Comparison of ENCODE assay signal across 21 cellular contexts in the genomic region with DNA sequence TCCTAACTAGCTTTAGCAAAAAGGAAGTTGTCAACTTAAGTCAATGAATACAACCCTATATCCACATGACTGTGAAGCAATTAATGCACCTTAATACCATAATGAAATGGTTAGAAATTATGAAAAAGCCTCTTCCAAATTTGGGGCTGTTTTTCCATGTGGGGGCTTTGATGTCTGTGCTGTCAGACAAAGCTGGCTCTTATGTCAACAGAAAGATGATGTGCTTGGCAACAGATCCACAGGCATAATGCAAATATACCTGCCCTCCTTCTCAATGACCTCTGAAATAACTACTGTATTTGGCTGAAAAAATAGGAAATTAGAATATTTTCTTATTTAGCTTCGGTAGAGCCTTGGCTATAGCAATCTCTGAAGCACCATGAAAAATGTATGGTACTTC.
DNase-seq lines count a peak whose midpoint lies in the region; ATAC-seq and TF ChIP-seq lines count a peak whose summit lies in the region.
"Had no signal": no experiment of that assay in that cellular context is flagged by ENCODE, and none has a peak within 500 bp of the region (broad histone marks: within the 10 kb centered on the region; RNA-seq: fewer than 3 reads in every experiment).

No MANE protein-coding gene starts in this region.

- H3K27ac Mint-ChIP-seq in nephron, result peak overlapping the region; percentile 80 to 98 (median 93)
- H3K27ac Mint-ChIP-seq: B cell, CD14-positive monocyte had no signal

- H3K27me3 Mint-ChIP-seq in nephron (ENCODE audit: low read depth), result peaks cover 1% of the 10 kb centered on the region

- H3K4me3 Mint-ChIP-seq in nephron, result no peak overlapping the region
- H3K4me3 Mint-ChIP-seq: B cell, CD14-positive monocyte had no signal

- DNase-seq in NCI-H1417 (lab: John Stamatoyannopoulos, UW) (peak in 2 of 3 experiments; percentile 30 to 69), NCI-H1417 treated with DMSO at 0.1 percent for 48 hours (lab: John Stamatoyannopoulos, UW) (no peak), NCI-H146 treated with DMSO at 0.1 percent for 48 hours (lab: John Stamatoyannopoulos, UW; ENCODE audit: unreplicated experiment) (peak; percentile 11), NCI-H748 treated with DMSO at 0.1 percent for 48 hours (lab: John Stamatoyannopoulos, UW) (peak; percentile 75)
- DNase-seq in stimulated activated CD4-positive, alpha-beta T cell treated with anti-CD3 and anti-CD28 coated beads, Interleukin-12 subunit alpha, Interleukin-12 subunit beta, amount 100 ng/mL, for 4 hours, result no peak
- DNase-seq: EL, GF-D8, H7, KBM-7, MM.1S, NCI-H1048, NCI-H187 treated with DMSO at 0.1 percent for 48 hours, NCI-H2171, NCI-H446 treated with DMSO at 0.1 percent for 48 hours, NCI-H82, T-helper 9 cell had no signal

- no peaks in the 10 kb centered on the region for H3K9me3 Mint-ChIP-seq in nephron

- peaks cover 65% of the 10 kb centered on the region for H3K4me1 Mint-ChIP-seq in nephron
- H3K4me1 Mint-ChIP-seq: B cell had no signal

- no peak for ATAC-seq in HG02759 (IDR thresholded peaks at IDR 0.05; ENCODE audit: unreplicated experiment)
- ATAC-seq: Right ventricle myocardium inferior had no signal

- H3K36me3 Mint-ChIP-seq in nephron (ENCODE audit: low read depth), result no peaks in the 10 kb centered on the region
- H3K36me3 Mint-ChIP-seq: CD14-positive monocyte had no signal

- TF ChIP-seq CTCF in nephron (IDR thresholded peaks at IDR 0.05; ENCODE audit: unreplicated experiment in 3 of 3), result no peak

Comparison
In these comparisons a context has a peak if more than half of its experiments do, and no peak if none do; other contexts are left out.
1. DNase-seq: peak in NCI-H1417 (2 of 3), NCI-H146 treated with DMSO at 0.1 percent for 48 hours (single experiment) and NCI-H748 treated with DMSO at 0.1 percent for 48 hours (single experiment); none in NCI-H1417 treated with DMSO at 0.1 percent for 48 hours (single experiment) and stimulated activated CD4-positive, alpha-beta T cell treated with anti-CD3 and anti-CD28 coated beads, Interleukin-12 subunit alpha, Interleukin-12 subunit beta, amount 100 ng/mL, for 4 hours (single experiment).